Comparison of ENCODE assay signal across 8 cellular contexts in genomic region chr5:36079200-36079761, GRCh38. TPM values are rescaled to one million over a fixed set of nuclear protein-coding genes. Genes with fewer than 3 reads are reported as not detected.
DNase-seq lines count a peak whose midpoint lies in the region; ATAC-seq and TF ChIP-seq lines count a peak whose summit lies in the region.

No MANE protein-coding gene starts in this region.

- BruUV-seq in Caco-2 (replicated peaks; lab: Mats Ljungman, UMichigan): no TSS peak

- 0 out of 2 replicates have a peak, but pooled peaks cover 3% of the 10 kb centered on the region for H3K4me1 ChIP-seq in Caco-2

- no peaks in the 10 kb centered on the region for H3K36me3 ChIP-seq in Caco-2 (ENCODE audit: control insufficient read depth, insufficient read depth, low read length)
- no peaks in the 10 kb centered on the region for H3K36me3 ChIP-seq in SU-DHL-6 (ENCODE audit: low read length)

- DNase-seq in Caco-2 (peak; percentile 68 to 71), NCI-H146 (lab: John Stamatoyannopoulos, UW) (peak; percentile 61), fibroblast of pulmonary artery (ENCODE audit: low read depth) (peak; percentile 67), neural crest cell (ENCODE audit: low read depth, low spot score) (peak; percentile 12)
- DNase-seq in stimulated activated naive CD4-positive, alpha-beta T cell treated with Interleukin-2 at 50 U/mL for 16 hours (lab: John Stamatoyannopoulos, UW): no peak

- H3K9me3 ChIP-seq in Caco-2 (no peaks in the 10 kb centered on the region), SU-DHL-6 (ENCODE audit: insufficient read depth, low read length) (no peaks in the 10 kb centered on the region)

- no peak overlapping the region for H3K4me3 ChIP-seq in Caco-2 (ENCODE audit: low read depth, low read length)
- H3K4me3 ChIP-seq in SU-DHL-6 (ENCODE audit: insufficient read depth, low read length, poor library complexity, severe bottlenecking): no peak overlapping the region
- H3K4me3 ChIP-seq in fibroblast of pulmonary artery (replicated peaks; ENCODE audit: low read depth, low read length): no peak overlapping the region

- H3K9me3 Mint-ChIP-seq in Caco-2 (ENCODE audit: unreplicated experiment): no peaks in the 10 kb centered on the region
- no peaks in the 10 kb centered on the region for H3K9me3 Mint-ChIP-seq in neural crest cell

- CTCF ChIA-PET in Caco-2 (lab: Charles Lee): interaction anchor here (0.6 to 1.6 kb wide), 32 partner anchors 9 to 617 kb away, joined by 3 to 36 read pairs (median 4); partner anchors contain the start of genes LMBRD2, NADK2, RANBP3L and SKP2

- TF ChIP-seq CTCF in Caco-2 (IDR thresholded peaks at IDR 0.05; ENCODE audit: insufficient read depth in 1 of 2, low read depth in 1 of 2, low read length in 1 of 2, severe bottlenecking in 1 of 2, unreplicated experiment in 1 of 2): peak; percentile 67 to 71
- TF ChIP-seq CTCF in SU-DHL-6 (IDR thresholded peaks at IDR 0.05; ENCODE audit: insufficient read depth, low read length, poor library complexity, severe bottlenecking): peak; percentile 37
- TF ChIP-seq CTCF in fibroblast of pulmonary artery (IDR thresholded peaks at IDR 0.05; ENCODE audit: low read length, missing control alignments): peak; percentile 85
- TF ChIP-seq CTCF in neural crest cell (conservative IDR thresholded peaks at IDR 0.05): peak; percentile 76

- no peak overlapping the region for H3K9ac ChIP-seq in SU-DHL-6 (ENCODE audit: low read length)

- ATAC-seq in GM18867 (IDR thresholded peaks at IDR 0.05; ENCODE audit: unreplicated experiment): peak; percentile 98
- ATAC-seq in HG02973 (IDR thresholded peaks at IDR 0.05; ENCODE audit: unreplicated experiment): peak; percentile 89

- no peaks in the 10 kb centered on the region for H3K79me2 ChIP-seq in SU-DHL-6 (ENCODE audit: insufficient read depth, low read length)

- H3K4me3 Mint-ChIP-seq in Caco-2 (ENCODE audit: unreplicated experiment) (no peak overlapping the region), neural crest cell (no peak overlapping the region)

- H3F3A ChIP-seq in SU-DHL-6 (ENCODE audit: insufficient read depth): no peaks in the 10 kb centered on the region

- no peaks in the 10 kb centered on the region; the same call in 1 of the 2 replicates for H3K27me3 ChIP-seq in Caco-2 (replicated peaks; ENCODE audit: control insufficient read depth, insufficient read depth, low read length)
- H3K27me3 ChIP-seq in SU-DHL-6 (ENCODE audit: low read length): no peaks in the 10 kb centered on the region

- no peak overlapping the region for H3K27ac ChIP-seq in SU-DHL-6 (ENCODE audit: low read depth, low read length)

- H3K4me1 Mint-ChIP-seq in Caco-2 (ENCODE audit: low read depth, unreplicated experiment) (no peaks in the 10 kb centered on the region), neural crest cell (peaks cover 15% of the 10 kb centered on the region)

- POLR2A ChIA-PET in Caco-2 (lab: Charles Lee): interaction anchor here (0.6 to 1.3 kb wide), 5 partner anchors 71 to 163 kb away, joined by 3 to 6 read pairs (median 3); partner anchors contain the start of genes LMBRD2 and SKP2

- no peaks in the 10 kb centered on the region for H3K9me2 ChIP-seq in SU-DHL-6 (replicated peaks; ENCODE audit: insufficient read depth, low read length)

- intact Hi-C loops in Caco-2 (cut with micrococcal nuclease; ENCODE audit: unreplicated experiment): loop anchor here (1.0 to 10.0 kb wide), 7 partner anchors 74 to 616 kb away; partner anchors contain the start of gene SKP2

- no peak overlapping the region for H3K4me2 ChIP-seq in SU-DHL-6 (ENCODE audit: low read depth, low read length, poor library complexity, severe bottlenecking)

- no peak overlapping the region for H2AFZ ChIP-seq in SU-DHL-6 (ENCODE audit: low read depth, low read length, severe bottlenecking)

- no peaks in the 10 kb centered on the region for H4K20me1 ChIP-seq in SU-DHL-6 (ENCODE audit: low read depth, low read length)

- H3K36me3 Mint-ChIP-seq in Caco-2 (ENCODE audit: insufficient read depth, unreplicated experiment) (no peaks in the 10 kb centered on the region), neural crest cell (ENCODE audit: low read depth) (no peaks in the 10 kb centered on the region)

- H3K27me3 Mint-ChIP-seq in Caco-2 (ENCODE audit: insufficient read depth, unreplicated experiment): peaks cover 11% of the 10 kb centered on the region
- peaks cover 2% of the 10 kb centered on the region for H3K27me3 Mint-ChIP-seq in neural crest cell (ENCODE audit: low read depth)

- H3K27ac Mint-ChIP-seq in Caco-2 (ENCODE audit: unreplicated experiment): no peak overlapping the region
- H3K27ac Mint-ChIP-seq in neural crest cell (ENCODE audit: unreplicated experiment): no peak overlapping the region

RNA-seq across cellular contexts. Expression of gene UGT3A2, which starts 12.6 kb away (rescaled TPM):
- total RNA-seq in Caco-2 (2022) (not detected in 2 replicates), neural crest cell (0.64 and 0.79 TPM in 2 replicates)
